ENCODE assay signal across 8 cellular contexts in genomic region chr1:32650157-32650751, GRCh38. TPM values are rescaled to one million over a fixed set of nuclear protein-coding genes. Genes with fewer than 3 reads are reported as not detected.
A peak's percentile ranks its signal among the peaks of the same experiment; 100 is the strongest.
DNase-seq lines count a peak whose midpoint lies in the region; ATAC-seq and TF ChIP-seq lines count a peak whose summit lies in the region.

TSS of gene ZBTB8OS (minus strand) at chr1:32650550. CDS start at chr1:32650529, 21 bp downstream.

- intact Hi-C loops in right lobe of liver (cut with DNase I), result no loop called here

- peak within 1 kb of the TSS; percentile 64 to 85 (median 80) for H3K4me3 ChIP-seq in BLaER1 treated with 17β-estradiol and CSF1 and Interleukin-3, amounts not matched to agents 10 nM and 100 nM
- H3K4me3 ChIP-seq in duodenal mucosa (ENCODE audit: low read depth in 1 of 2, low read length in 2 of 2), result peak within 1 kb of the TSS; percentile 91 to 93
- H3K4me3 ChIP-seq in right lobe of liver, result peak within 1 kb of the TSS; percentile 69 to 94 (median 76)

- H3K27ac ChIP-seq in BLaER1 treated with 17β-estradiol and CSF1 and Interleukin-3, amounts not matched to agents 10 nM and 100 nM, result peak within 1 kb of the TSS; percentile 93 to 100 (median 99)
- H3K27ac ChIP-seq in duodenal mucosa (ENCODE audit: low read depth, low read length) (peak within 1 kb of the TSS; percentile 98), right lobe of liver (peak within 1 kb of the TSS; percentile 98 to 100 (median 99))

- TF ChIP-seq POLR2A in right lobe of liver (IDR thresholded peaks at IDR 0.05), result peak; percentile 71

- under 1% methylated on average over 24 of the region's 24 CpGs for WGBS in right lobe of liver (ENCODE audit: insufficient coverage, low coverage, low lambda C conversion rate, missing lambda C conversion rate)

- peaks cover 17 to 31% (median 27%) of the 10 kb centered on the region in 11 experiments; a peak in 20 of 22 replicates for H4K20me1 ChIP-seq in BLaER1 treated with 17β-estradiol and CSF1 and Interleukin-3, amounts not matched to agents 10 nM and 100 nM

- DNase-seq in NCI-H82 (lab: John Stamatoyannopoulos, UW) (peak; percentile 98), right lobe of liver (peak; percentile 93 to 94 (median 93))
- DNase-seq in activated CD4-positive, alpha-beta T cell treated with anti-CD3 and anti-CD28 coated beads, Interleukin-2, amount 50 U/mL, for 48 hours, result peak; percentile 84 to 90
- DNase-seq in stimulated activated CD4-positive, alpha-beta T cell treated with anti-CD3 and anti-CD28 coated beads, Interleukin-4, amount 100 ng/mL, for 4 hours, result peak; percentile 78 to 85

- peaks cover 39 to 57% (median 47%) of the 10 kb centered on the region in 10 experiments for H3K4me1 ChIP-seq in BLaER1 treated with 17β-estradiol and CSF1 and Interleukin-3, amounts not matched to agents 10 nM and 100 nM
- H3K4me1 ChIP-seq in duodenal mucosa (ENCODE audit: control insufficient read depth in 1 of 2, insufficient read depth in 2 of 2, low read length in 2 of 2), result peaks cover 11 to 33% of the 10 kb centered on the region in 2 donors
- peaks cover 0 to 36% (median 5%) of the 10 kb centered on the region in 4 donors for H3K4me1 ChIP-seq in right lobe of liver

- H3K9me3 ChIP-seq in BLaER1 treated with 17β-estradiol and CSF1 and Interleukin-3, amounts not matched to agents 10 nM and 100 nM (replicated peaks in 1 of 11), result no peaks in the 10 kb centered on the region
- H3K9me3 ChIP-seq in duodenal mucosa (ENCODE audit: control insufficient read depth in 1 of 2, low read length in 2 of 2) (no peaks in the 10 kb centered on the region), right lobe of liver (no peaks in the 10 kb centered on the region)

- ATAC-seq in GM19351 (IDR thresholded peaks at IDR 0.05; ENCODE audit: unreplicated experiment), result peak; percentile 61
- ATAC-seq in HG03571 (IDR thresholded peaks at IDR 0.05; ENCODE audit: unreplicated experiment), result peak; percentile 66
- peak; percentile 84 to 90 (median 86) for ATAC-seq in right lobe of liver

- peak within 1 kb of the TSS; percentile 88 to 99 (median 94) for H3K4me2 ChIP-seq in BLaER1 treated with 17β-estradiol and CSF1 and Interleukin-3, amounts not matched to agents 10 nM and 100 nM

- peak within 1 kb of the TSS; percentile 94 to 100 (median 98) for H3K9ac ChIP-seq in BLaER1 treated with 17β-estradiol and CSF1 and Interleukin-3, amounts not matched to agents 10 nM and 100 nM
- H3K9ac ChIP-seq in duodenal mucosa (ENCODE audit: low read depth in 1 of 2, low read length in 2 of 2), result peak within 1 kb of the TSS; percentile 88 to 94

- TF ChIP-seq CTCF in right lobe of liver (IDR thresholded peaks at IDR 0.05), result no peak

- H3K36me3 ChIP-seq in BLaER1 treated with 17β-estradiol and CSF1 and Interleukin-3, amounts not matched to agents 10 nM and 100 nM, result peaks cover 38 to 52% (median 45%) of the 10 kb centered on the region in 11 experiments
- H3K36me3 ChIP-seq in duodenal mucosa (ENCODE audit: control insufficient read depth in 1 of 2, insufficient read depth in 2 of 2, low read length in 2 of 2) (peaks cover 0 to 20% of the 10 kb centered on the region in 2 donors), right lobe of liver (peaks cover 0 to 22% (median 5%) of the 10 kb centered on the region in 4 donors)

- no peaks in the 10 kb centered on the region for H3K27me3 ChIP-seq in BLaER1 treated with 17β-estradiol and CSF1 and Interleukin-3, amounts not matched to agents 10 nM and 100 nM
- H3K27me3 ChIP-seq in duodenal mucosa (ENCODE audit: control insufficient read depth in 1 of 2, insufficient read depth in 2 of 2, low read length in 2 of 2), result no peaks in the 10 kb centered on the region
- no peaks in the 10 kb centered on the region for H3K27me3 ChIP-seq in right lobe of liver

RNA-seq across cellular contexts. Expression of gene ZBTB8OS, which starts in this region (rescaled TPM):
- total RNA-seq in right lobe of liver, result 10 to 100 TPM; 14.1 to 27.6 (median 19.6) TPM

Comparison
In these comparisons a context has a peak if more than half of its experiments do, and no peak if none do; other contexts are left out.
1. Peak in every context shown above with its lines: DNase-seq, ATAC-seq, H3K4me3 ChIP-seq and H3K27ac ChIP-seq.